Comparison of ENCODE assay signal across 27 cellular contexts in genomic region chrX:925094-925493, GRCh38.
"Had no signal": no experiment of that assay in that cellular context is flagged by ENCODE, and none has a peak within 500 bp of the region (broad histone marks: within the 10 kb centered on the region; RNA-seq: fewer than 3 reads in every experiment).

No MANE protein-coding gene starts in this region.

- FAIRE-seq: urothelium cell line had no signal

- H3K36me3 ChIP-seq: stomach, suprapubic skin, thoracic aorta, thyroid gland, tibial artery, tibial nerve, transverse colon, upper lobe of left lung, upper lobe of right lung, uterus, vagina had no signal

- H3K9me3 ChIP-seq: testis, thoracic aorta, thyroid gland, tibial artery, transverse colon, upper lobe of right lung, uterus, vagina had no signal

- H3K4me3 ChIP-seq: stomach, suprapubic skin, testis, thoracic aorta, thyroid gland, tibial artery, tibial nerve, transverse colon, upper lobe of left lung, upper lobe of right lung, uterus, vagina had no signal

- H3K27me3 ChIP-seq: stomach, suprapubic skin, testis, thyroid gland, tibial artery, tibial nerve, transverse colon, upper lobe of left lung, upper lobe of right lung, uterus, vagina had no signal

- H3K27ac ChIP-seq: stomach, suprapubic skin, testis, thoracic aorta, thyroid gland, tibial artery, tibial nerve, transverse colon, upper lobe of left lung, upper lobe of right lung, uterus, vagina had no signal

- H3K4me1 ChIP-seq: stomach, testis, thyroid gland, transverse colon, upper lobe of left lung, upper lobe of right lung, uterus, vagina had no signal

- DNase-seq: stimulated activated CD4-positive, alpha-beta T cell treated with anti-CD3 and anti-CD28 coated beads, Interleukin-2, amount 100 ng/mL, for 48 hours; stimulated activated CD4-positive, alpha-beta T cell treated with anti-CD3 and anti-CD28 coated beads, Interleukin-4, amount 100 ng/mL, for 1 hour; stimulated activated CD4-positive, alpha-beta T cell treated with anti-CD3 and anti-CD28 coated beads, Interleukin-4, amount 100 ng/mL, for 24 hours; stimulated activated CD4-positive, alpha-beta T cell treated with anti-CD3 and anti-CD28 coated beads, Interleukin-4, amount 100 ng/mL, for 4 hours; stimulated activated CD8-positive, alpha-beta memory T cell treated with anti-CD3 and anti-CD28 coated beads, Interleukin-4, amount 100 ng/mL, for 48 hours; stimulated activated naive B cell treated with anti-CD40 and anti-IgM and Interleukin-4, amounts not matched to agents 10 μg/mL and 1 μg/mL and 100 μg/mL, for 72 hours; stimulated activated naive CD4-positive, alpha-beta T cell; stimulated activated naive CD4-positive, alpha-beta T cell treated with Interleukin-2 at 50 U/mL for 16 hours; stimulated activated naive CD8-positive, alpha-beta T cell treated with anti-CD3 and anti-CD28 coated beads, Interleukin-15, Interleukin-2, amounts not matched to agents 100 U/mL and 50 U/mL, for 24 hours; stomach; substantia nigra; testis; thyroid gland; transverse colon; trophoblast cell; upper lobe of left lung; uterus had no signal

- ATAC-seq: stimulated activated effector memory CD8-positive, alpha-beta T cell treated with anti-CD3 and anti-CD28 coated beads, Interleukin-12 subunit alpha, Interleukin-12 subunit beta, amount 100 ng/mL, for 72 hours; stimulated activated memory B cell treated with anti-CD40 and anti-IgM and Interleukin-4, amounts not matched to agents 10 μg/mL and 1 μg/mL and 100 μg/mL, for 72 hours; stimulated activated naive B cell treated with anti-CD40 and anti-IgM and Interleukin-4, amounts not matched to agents 10 μg/mL and 1 μg/mL and 100 μg/mL, for 72 hours; stimulated activated naive CD8-positive, alpha-beta T cell treated with anti-CD3 and anti-CD28 coated beads, Interleukin-15, amount 100 ng/mL, for 72 hours; stimulated activated naive CD8-positive, alpha-beta T cell treated with anti-CD3 and anti-CD28 coated beads, Interleukin-15, Interleukin-2, amounts not matched to agents 100 U/mL and 50 U/mL, for 24 hours; upper lobe of right lung had no signal
